1 cellular context compared by ENCODE assay signal in genomic region chr22:19888131-19888746, GRCh38.
TF ChIP-seq lines count a peak whose summit lies in the region.

No MANE protein-coding gene starts in this region.

TF ChIP-seq in IMR-90, 13 proteins besides CTCF, POLR2A, EP300 and RAD21:
- TF ChIP-seq NFE2L2 (IDR thresholded peaks at IDR 0.05; ENCODE audit: low read depth, low read length): no peak
- TF ChIP-seq MXI1 (IDR thresholded peaks at IDR 0.05; ENCODE audit: borderline replicate concordance, low read depth, low read length): no peak
- TF ChIP-seq CHD1 (IDR thresholded peaks at IDR 0.05; ENCODE audit: low read depth, low read length): no peak
- no peak for TF ChIP-seq FOS (IDR thresholded peaks at IDR 0.05; ENCODE audit: low read depth, low read length)
- TF ChIP-seq CEBPB (IDR thresholded peaks at IDR 0.05; ENCODE audit: low read depth, low read length): no peak
- no peak for TF ChIP-seq MAZ (IDR thresholded peaks at IDR 0.05; ENCODE audit: borderline replicate concordance, low read depth, low read length)
